ENCODE assay signal across 8 cellular contexts in the genomic region with DNA sequence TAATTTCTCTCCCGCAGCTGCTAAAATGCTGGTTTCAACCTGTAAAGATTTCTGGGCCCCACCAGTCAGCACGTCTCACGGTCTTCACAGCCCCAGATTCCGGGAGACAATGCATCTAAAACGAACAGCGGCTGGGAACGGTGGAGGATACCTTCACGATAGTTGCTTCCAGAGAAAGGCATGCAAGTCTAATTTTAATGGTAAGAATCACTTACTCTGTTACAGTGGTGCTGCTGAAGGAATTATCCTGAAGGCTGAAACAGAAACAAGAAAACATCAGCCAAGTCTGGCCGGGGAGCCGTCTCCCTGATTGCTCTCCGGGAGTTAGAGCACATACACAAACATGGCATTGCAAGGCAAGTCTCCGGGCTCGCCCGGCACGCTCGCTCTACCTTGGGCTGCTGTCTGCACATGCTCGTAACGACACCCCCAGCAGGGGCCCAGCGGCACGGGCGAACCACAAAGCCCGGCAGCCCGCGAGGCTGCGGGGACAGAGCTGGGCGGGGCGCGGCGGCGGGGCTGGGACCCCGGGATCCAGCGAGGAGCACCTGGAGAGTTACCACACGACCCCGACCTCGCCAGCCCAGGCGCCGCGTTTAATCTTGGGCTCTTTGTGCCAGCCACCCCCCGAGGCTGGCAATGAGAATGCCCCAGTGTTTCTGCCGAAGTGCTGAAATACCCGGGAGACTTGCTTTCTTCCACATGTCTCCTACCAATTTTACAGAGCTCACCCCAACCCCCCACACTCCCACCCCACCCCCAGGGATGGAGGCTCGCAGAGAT. TPM values are rescaled to one million over a fixed set of nuclear protein-coding genes. Genes with fewer than 3 reads are reported as not detected.
A peak's percentile ranks its signal among the peaks of the same experiment; 100 is the strongest.
DNase-seq lines count a peak whose midpoint lies in the region; ATAC-seq and TF ChIP-seq lines count a peak whose summit lies in the region.

Gene FAM13C, minus strand, starts transcription at position 366 of the 783 bp plus-strand sequence. Its CDS starts 89 bp downstream, at position 277.

- peaks cover 11% of the 10 kb centered on the region; the same call in 2 of the 3 replicates for H3K4me1 Mint-ChIP-seq in GM23338

- DNase-seq in GM23338 (ENCODE audit: low spot score) (peak; percentile 85), NCI-H345 (lab: John Stamatoyannopoulos, UW) (peak; percentile 81), amygdala (lab: John Stamatoyannopoulos, UW) (peak in 52 of 56 donors; percentile 20 to 85 (median 64)), left ventricle myocardium superior (peak; percentile 78), pons (ENCODE audit: low spot score) (peak; percentile 74), activated gamma-delta T cell treated with Interleukin-2 at 50 U/mL for 16 hours (no peak)
- DNase-seq in stimulated activated naive CD4-positive, alpha-beta T cell (lab: John Stamatoyannopoulos, UW) = no peak

- no peak within 1 kb of the TSS for H3K27ac Mint-ChIP-seq in GM23338

- peak within 1 kb of the TSS; percentile 12 to 56 (median 42); a peak in 16 of 20 replicates for H3K4me3 ChIP-seq in BLaER1 treated with 17β-estradiol and CSF1 and Interleukin-3, amounts not matched to agents 10 nM and 100 nM
- H3K4me3 ChIP-seq in GM23338 = peak within 1 kb of the TSS; percentile 64

- no peaks in the 10 kb centered on the region for H3K36me3 ChIP-seq in BLaER1 treated with 17β-estradiol and CSF1 and Interleukin-3, amounts not matched to agents 10 nM and 100 nM
- H3K36me3 ChIP-seq in GM23338 (ENCODE audit: insufficient read depth) = no peaks in the 10 kb centered on the region

- H3K36me3 Mint-ChIP-seq in GM23338 (ENCODE audit: low read depth) = no peaks in the 10 kb centered on the region

- ATAC-seq in GM23338 (peak; percentile 94), left ventricle myocardium superior (peak; percentile 87)

- H3K9me2 ChIP-seq in GM23338 (ENCODE audit: insufficient read depth) = no peaks in the 10 kb centered on the region

- no peaks in the 10 kb centered on the region for H4K20me1 ChIP-seq in BLaER1 treated with 17β-estradiol and CSF1 and Interleukin-3, amounts not matched to agents 10 nM and 100 nM
- no peaks in the 10 kb centered on the region for H4K20me1 ChIP-seq in GM23338 (replicated peaks; ENCODE audit: insufficient read depth)

- peaks cover 19 to 28% (median 22%) of the 10 kb centered on the region in 11 experiments for H3K27me3 ChIP-seq in BLaER1 treated with 17β-estradiol and CSF1 and Interleukin-3, amounts not matched to agents 10 nM and 100 nM
- peaks cover 41% of the 10 kb centered on the region for H3K27me3 ChIP-seq in GM23338 (ENCODE audit: insufficient read depth)

- H3K4me3 Mint-ChIP-seq in GM23338 = peak within 1 kb of the TSS; percentile 72

- peaks cover 0 to 6% (median 2%) of the 10 kb centered on the region in 10 experiments; a peak in 3 of 20 replicates for H3K4me1 ChIP-seq in BLaER1 treated with 17β-estradiol and CSF1 and Interleukin-3, amounts not matched to agents 10 nM and 100 nM
- peaks cover 12% of the 10 kb centered on the region for H3K4me1 ChIP-seq in GM23338 (ENCODE audit: insufficient read depth)

- no peaks in the 10 kb centered on the region for H3K9me3 ChIP-seq in BLaER1 treated with 17β-estradiol and CSF1 and Interleukin-3, amounts not matched to agents 10 nM and 100 nM (replicated peaks in 1 of 11)

- intact Hi-C loops in left ventricle myocardium superior (cut with micrococcal nuclease) = no loop called here

- H3F3A ChIP-seq in GM23338 (replicated peaks; ENCODE audit: low read depth) = no peaks in the 10 kb centered on the region

- no peak for TF ChIP-seq CTCF in GM23338 (conservative IDR thresholded peaks at IDR 0.05; ENCODE audit: low read depth in 2 of 2)

- H3K9me3 Mint-ChIP-seq in GM23338 = no peaks in the 10 kb centered on the region

- no peaks in the 10 kb centered on the region for H3K79me2 ChIP-seq in GM23338 (replicated peaks; ENCODE audit: insufficient read depth)

- peak within 1 kb of the TSS; percentile 98 for H2AFZ ChIP-seq in GM23338

- H3K27me3 Mint-ChIP-seq in GM23338 (ENCODE audit: insufficient read depth, low read depth, poor library complexity) = peaks cover 20% of the 10 kb centered on the region

- no peak within 1 kb of the TSS for H3K27ac ChIP-seq in BLaER1 treated with 17β-estradiol and CSF1 and Interleukin-3, amounts not matched to agents 10 nM and 100 nM
- no peak within 1 kb of the TSS for H3K27ac ChIP-seq in GM23338 (ENCODE audit: low read depth)

- H3K4me2 ChIP-seq in BLaER1 treated with 17β-estradiol and CSF1 and Interleukin-3, amounts not matched to agents 10 nM and 100 nM = peak within 1 kb of the TSS; percentile 60 to 86 (median 72)
- H3K4me2 ChIP-seq in GM23338 = peak within 1 kb of the TSS; percentile 87

- H3K9ac ChIP-seq in BLaER1 treated with 17β-estradiol and CSF1 and Interleukin-3, amounts not matched to agents 10 nM and 100 nM = peak within 1 kb of the TSS in 3 of 11 experiments; percentile 20 to 58 (median 47); a peak in 1 of 22 replicates

TF ChIP-seq in GM23338, 12 proteins besides CTCF, POLR2A, EP300 and RAD21 (continues in another document):
- TF ChIP-seq POLR2AphosphoS5 (IDR thresholded peaks at IDR 0.05; ENCODE audit: low read depth) (no peak), ZNF114 (CRISPR knock-in tag; IDR thresholded peaks at IDR 0.05) (no peak), EZH2 (IDR thresholded peaks at IDR 0.05; ENCODE audit: low read depth, unreplicated experiment) (no peak), STAT1 (IDR thresholded peaks at IDR 0.05; ENCODE audit: unreplicated experiment) (no peak), JUNB (IDR thresholded peaks at IDR 0.05; ENCODE audit: unreplicated experiment) (no peak), ZNF462 (CRISPR knock-in tag; IDR thresholded peaks at IDR 0.05) (no peak)
- TF ChIP-seq, protein P1, sequence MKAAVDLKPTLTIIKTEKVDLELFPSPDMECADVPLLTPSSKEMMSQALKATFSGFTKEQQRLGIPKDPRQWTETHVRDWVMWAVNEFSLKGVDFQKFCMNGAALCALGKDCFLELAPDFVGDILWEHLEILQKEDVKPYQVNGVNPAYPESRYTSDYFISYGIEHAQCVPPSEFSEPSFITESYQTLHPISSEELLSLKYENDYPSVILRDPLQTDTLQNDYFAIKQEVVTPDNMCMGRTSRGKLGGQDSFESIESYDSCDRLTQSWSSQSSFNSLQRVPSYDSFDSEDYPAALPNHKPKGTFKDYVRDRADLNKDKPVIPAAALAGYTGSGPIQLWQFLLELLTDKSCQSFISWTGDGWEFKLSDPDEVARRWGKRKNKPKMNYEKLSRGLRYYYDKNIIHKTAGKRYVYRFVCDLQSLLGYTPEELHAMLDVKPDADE (IDR thresholded peaks at IDR 0.05) = no peak

RNA-seq across cellular contexts. Expression of gene FAM13C, which starts in this region (rescaled TPM):
- 0.94 and 1.1 TPM in 2 replicates for total RNA-seq in GM23338 (2014; rRNA removed; shearing (Covaris generic))
- 0.94 and 2.1 TPM in 2 replicates for polyA plus RNA-seq in GM23338 (2016; fragmentation: Nextera tagmentation; extraction: Ambion mirVana)
- 5.4 TPM for total RNA-seq in left ventricle myocardium superior

Comparison
In these comparisons a context has a peak if more than half of its experiments do, and no peak if none do; other contexts are left out.
1. DNase-seq: peak in GM23338 (single experiment), NCI-H345 (single experiment), amygdala (52 of 56), left ventricle myocardium superior (single experiment) and pons (single experiment); none in stimulated activated naive CD4-positive, alpha-beta T cell (0 of 6) and activated gamma-delta T cell treated with Interleukin-2 at 50 U/mL for 16 hours (single experiment).